ENCODE assay signal across 19 cellular contexts in the genomic region with DNA sequence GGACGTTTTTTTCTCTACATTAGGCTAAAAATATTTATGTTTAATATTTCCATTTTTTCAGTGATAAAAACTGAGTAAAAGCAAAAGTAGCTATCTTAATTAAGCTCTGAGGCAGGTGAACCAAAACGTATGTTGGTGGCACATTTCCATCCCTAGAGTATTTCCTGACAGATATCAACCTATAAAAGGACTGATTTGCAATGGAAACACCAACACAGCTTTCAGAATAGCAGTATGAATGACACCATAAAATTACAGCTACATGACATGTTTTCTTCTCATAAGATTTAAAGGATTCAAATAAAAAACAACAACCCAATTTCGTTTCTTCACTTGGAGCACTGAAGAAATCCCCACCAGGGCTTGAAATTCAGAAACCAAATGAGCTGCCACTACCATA.
A peak's percentile ranks its signal among the peaks of the same experiment; 100 is the strongest.
DNase-seq lines count a peak whose midpoint lies in the region; ATAC-seq, FAIRE-seq and TF ChIP-seq lines count a peak whose summit lies in the region.
"Had no signal": no experiment of that assay in that cellular context is flagged by ENCODE, and none has a peak within 500 bp of the region (broad histone marks: within the 10 kb centered on the region; RNA-seq: fewer than 3 reads in every experiment).

No MANE protein-coding gene starts in this region.

- TF ChIP-seq POLR2A in A549 (IDR thresholded peaks at IDR 0.05; ENCODE audit: low read length): no peak
- no peak for TF ChIP-seq POLR2A in GM18505 (IDR thresholded peaks at IDR 0.05; ENCODE audit: borderline replicate concordance, extremely low read depth, insufficient read depth, insufficient read length)

- TF ChIP-seq RAD21 in A549 (conservative IDR thresholded peaks at IDR 0.05 in 1 of 2, IDR thresholded peaks at IDR 0.05 in 1 of 2): no peak

- H3K9me3 Mint-ChIP-seq in Caco-2 (ENCODE audit: unreplicated experiment): no peaks in the 10 kb centered on the region
- H3K9me3 Mint-ChIP-seq: CD8-positive, alpha-beta T cell; GM23338; H9 had no signal

- no peaks in the 10 kb centered on the region for H3K27me3 Mint-ChIP-seq in Caco-2 (ENCODE audit: insufficient read depth, unreplicated experiment)

- TF ChIP-seq EP300 in A549 (IDR thresholded peaks at IDR 0.05): no peak

- 50% methylated on average over 3 of the region's 3 CpGs for WGBS in A549 (ENCODE audit: missing lambda C conversion rate)
- 78% methylated on average over 3 of the region's 3 CpGs for WGBS in hepatocyte (ENCODE audit: low lambda C conversion rate, missing lambda C conversion rate)

- H3K27me3 ChIP-seq in Caco-2 (replicated peaks; ENCODE audit: control insufficient read depth, insufficient read depth, low read length) (no peaks in the 10 kb centered on the region), hepatocyte (no peaks in the 10 kb centered on the region)
- H3K27me3 ChIP-seq: BLaER1 had no signal

- H2AFZ ChIP-seq in hepatocyte: no peak overlapping the region

- ATAC-seq in A549: no peak
- ATAC-seq in GM18505 (IDR thresholded peaks at IDR 0.05; ENCODE audit: unreplicated experiment): no peak
- no peak for ATAC-seq in GM21619 (IDR thresholded peaks at IDR 0.05; ENCODE audit: unreplicated experiment)
- ATAC-seq: CD8-positive, alpha-beta T cell; GM23338 had no signal

- H4K20me1 ChIP-seq in hepatocyte (ENCODE audit: insufficient read depth, poor library complexity, severe bottlenecking): no peaks in the 10 kb centered on the region
- H4K20me1 ChIP-seq: BLaER1 had no signal

- H3K4me1 Mint-ChIP-seq in Caco-2 (ENCODE audit: low read depth, unreplicated experiment): peaks cover 40% of the 10 kb centered on the region
- H3K4me1 Mint-ChIP-seq: B cell; CD4-positive, CD25-positive, alpha-beta regulatory T cell; GM23338; H9 had no signal

- no peaks in the 10 kb centered on the region for H3K36me3 Mint-ChIP-seq in Caco-2 (ENCODE audit: insufficient read depth, unreplicated experiment)
- H3K36me3 Mint-ChIP-seq: CD4-positive, CD25-positive, alpha-beta regulatory T cell; CD8-positive, alpha-beta T cell had no signal

- H3K4me1 ChIP-seq in A549: peaks cover 16% of the 10 kb centered on the region; the same call in 2 of the 3 replicates
- peaks cover 17% of the 10 kb centered on the region for H3K4me1 ChIP-seq in Caco-2
- no peaks in the 10 kb centered on the region for H3K4me1 ChIP-seq in hepatocyte (ENCODE audit: insufficient read depth)
- H3K4me1 ChIP-seq: BLaER1 had no signal

- H3K4me3 ChIP-seq in A549: no peak overlapping the region
- H3K4me3 ChIP-seq in Caco-2 (ENCODE audit: low read depth, low read length): no peak overlapping the region
- no peak overlapping the region for H3K4me3 ChIP-seq in hepatocyte
- H3K4me3 ChIP-seq: BLaER1, GM23338 had no signal

- no peaks in the 10 kb centered on the region for H3K79me2 ChIP-seq in hepatocyte

- no peaks in the 10 kb centered on the region for H3K9me3 ChIP-seq in A549
- H3K9me3 ChIP-seq in Caco-2: no peaks in the 10 kb centered on the region
- no peaks in the 10 kb centered on the region for H3K9me3 ChIP-seq in hepatocyte (ENCODE audit: low read depth)
- H3K9me3 ChIP-seq: BLaER1 had no signal

- DNase-seq in A549 (ENCODE audit: low read depth in 1 of 2, low spot score in 1 of 2) (no peak), Caco-2 (no peak), hepatocyte (ENCODE audit: low spot score) (no peak), substantia nigra (lab: John Stamatoyannopoulos, UW) (no peak)
- DNase-seq: CD4-positive, CD25-positive, alpha-beta regulatory T cell; CD8-positive, alpha-beta T cell; DMS 273 treated with DMSO at 0.1 percent for 48 hours; DMS79; EL; GF-D8; H9 had no signal

- H3K36me3 ChIP-seq in Caco-2 (ENCODE audit: control insufficient read depth, insufficient read depth, low read length) (no peaks in the 10 kb centered on the region), hepatocyte (replicated peaks; ENCODE audit: insufficient read depth, low read depth) (no peaks in the 10 kb centered on the region)
- H3K36me3 ChIP-seq: BLaER1 had no signal

- CTCF ChIA-PET in A549 (lab: Yijun Ruan, JAX) (interaction anchor here (0.7 to 1.6 kb wide), 2 partner anchors 204 to 212 kb away, joined by 3 to 5 read pairs; no protein-coding TSS in a partner anchor), Caco-2 (lab: Charles Lee) (no interaction called here)

- POLR2A ChIA-PET in A549 (lab: Yijun Ruan, JAX) (no interaction called here), Caco-2 (lab: Charles Lee) (no interaction called here)

- H3K27ac Mint-ChIP-seq in Caco-2 (ENCODE audit: unreplicated experiment): peak overlapping the region; percentile 61
- H3K27ac Mint-ChIP-seq: B cell; CD4-positive, CD25-positive, alpha-beta regulatory T cell; CD8-positive, alpha-beta T cell; GM23338; H9 had no signal

- H3K4me2 ChIP-seq in A549 (peak overlapping the region; percentile 71), hepatocyte (peak overlapping the region; percentile 4)
- H3K4me2 ChIP-seq: BLaER1, GM23338 had no signal

- no peaks in the 10 kb centered on the region for H3K9me2 ChIP-seq in hepatocyte (replicated peaks; ENCODE audit: insufficient read depth)

- peak overlapping the region; percentile 53 to 69; a peak in 5 of 6 replicates for H3K27ac ChIP-seq in A549
- peak overlapping the region; percentile 1 for H3K27ac ChIP-seq in hepatocyte
- no peak overlapping the region for H3K27ac ChIP-seq in substantia nigra (ENCODE audit: low read depth, low read length, poor library complexity, severe bottlenecking)
- H3K27ac ChIP-seq: BLaER1, C4-2B had no signal

- FAIRE-seq in A549 (lab: Jason Lieb, UNC): no peak
- FAIRE-seq: D721Med, GM12891 had no signal

- H3K4me3 Mint-ChIP-seq in Caco-2 (ENCODE audit: unreplicated experiment): peak overlapping the region; percentile 63
- H3K4me3 Mint-ChIP-seq: B cell; CD4-positive, CD25-positive, alpha-beta regulatory T cell; CD8-positive, alpha-beta T cell; GM23338; H9 had no signal

- no TSS peak for BruUV-seq in Caco-2 (replicated peaks; lab: Mats Ljungman, UMichigan)

- intact Hi-C loops in Caco-2 (cut with micrococcal nuclease; ENCODE audit: unreplicated experiment): loop anchor here (1.0 to 5.0 kb wide), 2 partner anchors 8 to 55 kb away; no protein-coding TSS in a partner anchor

- TF ChIP-seq CTCF in A549 (IDR thresholded peaks at IDR 0.05) (no peak), Caco-2 (IDR thresholded peaks at IDR 0.05; ENCODE audit: insufficient read depth in 1 of 2, low read depth in 1 of 2, low read length in 1 of 2, severe bottlenecking in 1 of 2, unreplicated experiment in 1 of 2) (no peak), hepatocyte (IDR thresholded peaks at IDR 0.05; ENCODE audit: poor library complexity) (no peak)

TF ChIP-seq in A549, 52 proteins besides CTCF, POLR2A, EP300 and RAD21:
- no peak for TF ChIP-seq BHLHE40 (IDR thresholded peaks at IDR 0.05; ENCODE audit: low read depth, low read length)
- no peak for TF ChIP-seq TP53 (CRISPR knock-in tag; IDR thresholded peaks at IDR 0.05)
- no peak for TF ChIP-seq ZC3H11A (IDR thresholded peaks at IDR 0.05)
- no peak for TF ChIP-seq CBX8 (IDR thresholded peaks at IDR 0.05)
- TF ChIP-seq HDAC2 (IDR thresholded peaks at IDR 0.05): no peak
- no peak for TF ChIP-seq SMC3 (IDR thresholded peaks at IDR 0.05)
- TF ChIP-seq, protein P1, sequence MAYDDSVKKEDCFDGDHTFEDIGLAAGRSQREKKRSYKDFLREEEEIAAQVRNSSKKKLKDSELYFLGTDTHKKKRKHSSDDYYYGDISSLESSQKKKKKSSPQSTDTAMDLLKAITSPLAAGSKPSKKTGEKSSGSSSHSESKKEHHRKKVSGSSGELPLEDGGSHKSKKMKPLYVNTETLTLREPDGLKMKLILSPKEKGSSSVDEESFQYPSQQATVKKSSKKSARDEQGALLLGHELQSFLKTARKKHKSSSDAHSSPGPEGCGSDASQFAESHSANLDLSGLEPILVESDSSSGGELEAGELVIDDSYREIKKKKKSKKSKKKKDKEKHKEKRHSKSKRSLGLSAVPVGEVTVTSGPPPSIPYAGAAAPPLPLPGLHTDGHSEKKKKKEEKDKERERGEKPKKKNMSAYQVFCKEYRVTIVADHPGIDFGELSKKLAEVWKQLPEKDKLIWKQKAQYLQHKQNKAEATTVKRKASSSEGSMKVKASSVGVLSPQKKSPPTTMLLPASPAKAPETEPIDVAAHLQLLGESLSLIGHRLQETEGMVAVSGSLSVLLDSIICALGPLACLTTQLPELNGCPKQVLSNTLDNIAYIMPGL (CRISPR knock-in tag; IDR thresholded peaks at IDR 0.05; ENCODE audit: borderline replicate concordance): no peak
- TF ChIP-seq CHD2 (IDR thresholded peaks at IDR 0.05; ENCODE audit: low read length, partially characterized antibody): no peak
- no peak for TF ChIP-seq TFCP2L1 (CRISPR knock-in tag; IDR thresholded peaks at IDR 0.05)
- TF ChIP-seq RNF2 (IDR thresholded peaks at IDR 0.05; ENCODE audit: borderline replicate concordance, low read depth): no peak
- no peak for TF ChIP-seq CBX2 (IDR thresholded peaks at IDR 0.05; ENCODE audit: borderline replicate concordance, low read depth)
- TF ChIP-seq RCOR1 (IDR thresholded peaks at IDR 0.05; ENCODE audit: low read depth, low read length): no peak
- TF ChIP-seq CHD4 (IDR thresholded peaks at IDR 0.05; ENCODE audit: borderline replicate concordance): no peak
- no peak for TF ChIP-seq ZFP36 (IDR thresholded peaks at IDR 0.05; ENCODE audit: borderline replicate concordance, partially characterized antibody)
